In genomic region chr2:227370791-227371312, GRCh38 we compare ENCODE assay signal across 11 cellular contexts. TPM values are rescaled to one million over a fixed set of nuclear protein-coding genes. Genes with fewer than 3 reads are reported as not detected.
DNase-seq lines count a peak whose midpoint lies in the region; TF ChIP-seq lines count a peak whose summit lies in the region.
"Had no signal": no experiment of that assay in that cellular context is flagged by ENCODE, and none has a peak within 500 bp of the region (broad histone marks: within the 10 kb centered on the region; RNA-seq: fewer than 3 reads in every experiment).

No MANE protein-coding gene starts in this region.

- H3K36me3 ChIP-seq in neutrophil, result no peaks in the 10 kb centered on the region
- H3K36me3 ChIP-seq in ovary, result no peaks in the 10 kb centered on the region

- H3K27ac ChIP-seq in neutrophil (peak overlapping the region; percentile 54), ovary (no peak overlapping the region)

- TF ChIP-seq EP300 in ovary (IDR thresholded peaks at IDR 0.05), result no peak

- H3K4me1 Mint-ChIP-seq in type B pancreatic cell (ENCODE audit: unreplicated experiment), result no peaks in the 10 kb centered on the region

- intact Hi-C loops in ovary (cut with DNase I), result no loop called here

- no peak overlapping the region for H3K4me3 Mint-ChIP-seq in type B pancreatic cell

- no peaks in the 10 kb centered on the region for H3K27me3 Mint-ChIP-seq in type B pancreatic cell

- TF ChIP-seq CTCF in neutrophil (IDR thresholded peaks at IDR 0.05) (no peak), ovary (IDR thresholded peaks at IDR 0.05) (no peak), type B pancreatic cell (conservative IDR thresholded peaks at IDR 0.05) (no peak)

- no peak overlapping the region for H3K27ac Mint-ChIP-seq in type B pancreatic cell

- 40 to 61% (median 42%) methylated on average over 9 of the region's 9 CpGs for WGBS in ovary, 3 donors

- DNase-seq in EH (ENCODE audit: low read depth), result peak; percentile 83
- peak; percentile 58 to 94 for DNase-seq in NOMO-1 (lab: John Stamatoyannopoulos, UW; ENCODE audit: unreplicated experiment in 2 of 2)
- peak; percentile 49 for DNase-seq in dedifferentiated amniotic fluid mesenchymal stem cell (ENCODE audit: extremely low spot score)
- DNase-seq in NCI-H1417 treated with DMSO at 0.1 percent for 48 hours (lab: John Stamatoyannopoulos, UW), result no peak
- DNase-seq in ovary, result no peak
- DNase-seq in T-helper 9 cell, result no peak
- no peak for DNase-seq in type B pancreatic cell (ENCODE audit: extremely low spot score, unreplicated experiment)
- DNase-seq: NCI-H1694, SHP77 had no signal

- peaks cover 18% of the 10 kb centered on the region for H3K27me3 ChIP-seq in neutrophil
- H3K27me3 ChIP-seq in ovary, result no peaks in the 10 kb centered on the region

- peak overlapping the region; percentile 12 for H3K4me3 ChIP-seq in neutrophil (ENCODE audit: low read depth in 1 of 2, low read length in 1 of 2)
- H3K4me3 ChIP-seq in ovary, result no peak overlapping the region

- no peaks in the 10 kb centered on the region for H3K36me3 Mint-ChIP-seq in type B pancreatic cell

- H3K4me1 ChIP-seq in neutrophil (ENCODE audit: control insufficient read depth in 1 of 2, insufficient read depth in 1 of 2, low read depth in 1 of 2, low read length in 1 of 2), result peaks cover 26 to 39% of the 10 kb centered on the region in 2 experiments
- no peaks in the 10 kb centered on the region for H3K4me1 ChIP-seq in ovary (ENCODE audit: insufficient read depth)

- no peak for TF ChIP-seq POLR2A in ovary (IDR thresholded peaks at IDR 0.05)

- peaks cover 6% of the 10 kb centered on the region for H3K9me3 Mint-ChIP-seq in type B pancreatic cell

- H3K9me3 ChIP-seq in neutrophil (no peaks in the 10 kb centered on the region), ovary (no peaks in the 10 kb centered on the region)

RNA-seq across cellular contexts. Expression of gene TM4SF20, which starts 8.3 kb away (rescaled TPM):
- total RNA-seq in ovary (1 to 10 TPM in 1 of 7 donors, not detected in 6; 1.4 TPM), type B pancreatic cell (ENCODE audit: low replicate concordance) (3.7 and 6.9 TPM in 2 replicates)
- polyA plus RNA-seq in ovary, result not detected
- total RNA-seq: liver had no signal
- polyA plus RNA-seq: liver had no signal

RNA-seq across cellular contexts. Expression of gene SCYGR1, which starts 16.9 kb away (rescaled TPM):
- total RNA-seq in ovary (not detected), type B pancreatic cell (ENCODE audit: low replicate concordance) (not detected in 2 replicates)
- not detected for polyA plus RNA-seq in ovary
- total RNA-seq: liver had no signal
- polyA plus RNA-seq: liver had no signal

RNA-seq across cellular contexts. Expression of gene MFF, which starts 45.8 kb away (rescaled TPM):
- total RNA-seq in ovary (100 to 1,000 TPM in 1 of 7 donors, 10 to 100 TPM in 6; 57.1 to 101 (median 71.0) TPM), type B pancreatic cell (ENCODE audit: low replicate concordance) (71.3 and 84.3 TPM in 2 replicates)
- polyA plus RNA-seq in ovary, result 10 to 100 TPM; 69.9 to 98.0 TPM

Comparison
In these comparisons a context has a peak if more than half of its experiments do, and no peak if none do; other contexts are left out.
1. DNase-seq: peak in EH (single experiment), NOMO-1 (2 of 2) and dedifferentiated amniotic fluid mesenchymal stem cell (single experiment); none in NCI-H1417 treated with DMSO at 0.1 percent for 48 hours (single experiment), ovary (0 of 5), T-helper 9 cell (single experiment) and type B pancreatic cell (single experiment).